ENCODE assay signal across 13 cellular contexts in the genomic region with DNA sequence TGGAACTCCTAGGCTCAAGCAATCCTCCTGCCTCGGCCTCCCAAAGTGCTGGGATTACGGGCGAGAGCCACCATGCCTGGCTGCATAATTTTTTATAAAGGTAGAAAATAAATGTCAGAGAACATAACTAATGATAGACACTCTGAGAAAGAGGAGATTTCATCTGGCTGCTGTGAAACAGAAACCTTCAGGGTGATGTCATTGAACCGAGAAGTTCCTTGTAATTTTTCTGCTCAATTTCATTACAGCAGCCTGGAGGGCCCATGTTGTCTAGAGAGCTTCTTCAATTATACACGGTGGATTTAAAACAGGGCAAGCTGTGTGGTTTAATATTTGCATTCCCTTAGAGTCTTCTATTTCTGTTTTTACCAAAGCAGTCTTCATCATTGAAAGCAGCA.
DNase-seq lines count a peak whose midpoint lies in the region; ATAC-seq and TF ChIP-seq lines count a peak whose summit lies in the region.
"Had no signal": no experiment of that assay in that cellular context is flagged by ENCODE, and none has a peak within 500 bp of the region (broad histone marks: within the 10 kb centered on the region; RNA-seq: fewer than 3 reads in every experiment).

No MANE protein-coding gene starts in this region.

- H3K9me3 Mint-ChIP-seq in activated T-cell treated with anti-CD3 and anti-CD28 coated beads, Interleukin-2, amount 50 U/mL, for 4 hours, result no peaks in the 10 kb centered on the region
- H3K9me3 Mint-ChIP-seq: activated naive CD4-positive, alpha-beta T cell treated with anti-CD3 and anti-CD28 coated beads for 36 hours; CD14-positive monocyte had no signal

- no peak for TF ChIP-seq CTCF in RWPE1 (conservative IDR thresholded peaks at IDR 0.05; ENCODE audit: low read depth)

- intact Hi-C loops in Right ventricle myocardium superior (cut with DNase I), result no loop called here

- peak overlapping the region; percentile 68 for H3K27ac Mint-ChIP-seq in T-helper 17 cell
- H3K27ac Mint-ChIP-seq: activated naive CD4-positive, alpha-beta T cell treated with anti-CD3 and anti-CD28 coated beads for 36 hours had no signal

- H3K4me3 Mint-ChIP-seq in T-helper 17 cell, result no peak overlapping the region
- H3K4me3 Mint-ChIP-seq in activated T-cell treated with anti-CD3 and anti-CD28 coated beads, Interleukin-2, amount 50 U/mL, for 4 hours, result no peak overlapping the region
- H3K4me3 Mint-ChIP-seq: activated naive CD4-positive, alpha-beta T cell treated with anti-CD3 and anti-CD28 coated beads for 36 hours; CD14-positive monocyte had no signal

- peak; percentile 74 for ATAC-seq in GM18498 (IDR thresholded peaks at IDR 0.05; ENCODE audit: unreplicated experiment)
- peak; percentile 46 for ATAC-seq in GM21360 (IDR thresholded peaks at IDR 0.05; ENCODE audit: unreplicated experiment)
- peak; percentile 36 for ATAC-seq in HG03060 (IDR thresholded peaks at IDR 0.05; ENCODE audit: low read depth, unreplicated experiment)
- no peak for ATAC-seq in T-helper 17 cell
- ATAC-seq in Right ventricle myocardium superior (ENCODE audit: poor library complexity), result no peak
- ATAC-seq in activated T-cell treated with anti-CD3 and anti-CD28 coated beads, Interleukin-2, amount 50 U/mL, for 4 hours, result no peak

- no peaks in the 10 kb centered on the region for H3K27me3 Mint-ChIP-seq in T-helper 17 cell
- no peaks in the 10 kb centered on the region for H3K27me3 Mint-ChIP-seq in activated T-cell treated with anti-CD3 and anti-CD28 coated beads, Interleukin-2, amount 50 U/mL, for 4 hours (ENCODE audit: low read depth)

- DNase-seq in T-helper 17 cell (no peak), Right ventricle myocardium superior (no peak), RWPE1 (ENCODE audit: low spot score) (no peak)
- DNase-seq in activated CD4-positive, CD25-positive, alpha-beta regulatory T cell (lab: John Stamatoyannopoulos, UW), result no peak
- DNase-seq in activated T-cell treated with anti-CD3 and anti-CD28 coated beads, Interleukin-2, amount 50 U/mL, for 4 hours, result no peak
- DNase-seq: activated naive CD4-positive, alpha-beta T cell treated with anti-CD3 and anti-CD28 coated beads for 36 hours; mammary epithelial cell; WERI-Rb-1 had no signal

- H3K4me1 Mint-ChIP-seq in T-helper 17 cell, result peaks cover 32% of the 10 kb centered on the region
- H3K4me1 Mint-ChIP-seq in activated T-cell treated with anti-CD3 and anti-CD28 coated beads, Interleukin-2, amount 50 U/mL, for 4 hours (ENCODE audit: low read depth), result peaks cover 24% of the 10 kb centered on the region

- CTCF ChIA-PET in RWPE1 (lab: Yijun Ruan, JAX), result no interaction called here

- no peaks in the 10 kb centered on the region for H3K9me3 ChIP-seq in T-helper 17 cell (ENCODE audit: control insufficient read depth, low read length, poor library complexity, severe bottlenecking)
- H3K9me3 ChIP-seq: Peyer's patch had no signal

- POLR2A ChIA-PET in RWPE1 (lab: Yijun Ruan, JAX; ENCODE audit: low non-redundant PET), result no interaction called here

- peaks cover 20% of the 10 kb centered on the region for H3K36me3 Mint-ChIP-seq in T-helper 17 cell (ENCODE audit: low read depth)
- peaks cover 42% of the 10 kb centered on the region for H3K36me3 Mint-ChIP-seq in activated T-cell treated with anti-CD3 and anti-CD28 coated beads, Interleukin-2, amount 50 U/mL, for 4 hours (ENCODE audit: insufficient read depth)

- no peak overlapping the region for H3K27ac ChIP-seq in RWPE1
- H3K27ac ChIP-seq: WERI-Rb-1 had no signal

Comparison
In these comparisons a context has a peak if more than half of its experiments do, and no peak if none do; other contexts are left out.
1. ATAC-seq: peak in GM18498 (single experiment), GM21360 (single experiment) and HG03060 (single experiment); none in T-helper 17 cell (single experiment), Right ventricle myocardium superior (single experiment) and activated T-cell treated with anti-CD3 and anti-CD28 coated beads, Interleukin-2, amount 50 U/mL, for 4 hours (0 of 2).